8 cellular contexts compared by ENCODE assay signal in genomic region chr2:241701405-241702154, GRCh38. TPM values are rescaled to one million over a fixed set of nuclear protein-coding genes. Genes with fewer than 3 reads are reported as not detected.
A peak's percentile ranks its signal among the peaks of the same experiment; 100 is the strongest.
DNase-seq lines count a peak whose midpoint lies in the region; ATAC-seq and TF ChIP-seq lines count a peak whose summit lies in the region.

Gene ING5 (plus strand): TSS chr2:241702039. CDS start chr2:241702066, 27 bp downstream.

- ATAC-seq in GM19395 (IDR thresholded peaks at IDR 0.05; ENCODE audit: unreplicated experiment) (peak; percentile 63), HG03521 (IDR thresholded peaks at IDR 0.05; ENCODE audit: unreplicated experiment) (peak; percentile 55)

- H3K4me3 ChIP-seq in liver (ENCODE audit: low read depth in 1 of 3, low read length in 3 of 3) = peak within 1 kb of the TSS; percentile 61 to 91 (median 78)

- WGBS in liver = under 1% methylated on average over 96 of the region's 96 CpGs

- DNase-seq in NCI-H82 (lab: John Stamatoyannopoulos, UW) (peak; percentile 98), dermis blood vessel endothelial cell (peak; percentile 96)
- peak; percentile 95 for DNase-seq in activated CD4-positive, alpha-beta T cell treated with anti-CD3 and anti-CD28 coated beads, Interleukin-2, amount 50 U/mL, for 4 hours
- peak; percentile 99 for DNase-seq in stimulated activated CD4-positive, alpha-beta T cell treated with anti-CD3 and anti-CD28 coated beads, Interleukin-4, amount 100 ng/mL, for 1 hour

- peaks cover 5 to 11% (median 8%) of the 10 kb centered on the region in 4 donors for H3K36me3 ChIP-seq in liver (ENCODE audit: control insufficient read depth in 4 of 4, insufficient read depth in 3 of 4, low read depth in 1 of 4, low read length in 3 of 4)

- H3K27ac ChIP-seq in C4-2B = peak within 1 kb of the TSS; percentile 96
- peak within 1 kb of the TSS; percentile 76 to 92 for H3K27ac ChIP-seq in liver (ENCODE audit: low read depth in 1 of 2, low read length in 2 of 2)

- TF ChIP-seq CTCF in C4-2B (conservative IDR thresholded peaks at IDR 0.05) (peak; percentile 21; the same call in 1 of the 2 replicates), liver (IDR thresholded peaks at IDR 0.05; ENCODE audit: low read depth, low read length, missing input control) (no peak)

- H3K4me1 ChIP-seq in liver (ENCODE audit: control insufficient read depth in 4 of 4, insufficient read depth in 4 of 4, low read length in 3 of 4) = peaks cover 1 to 20% (median 9%) of the 10 kb centered on the region in 4 donors

- H3K9ac ChIP-seq in liver (ENCODE audit: low read depth in 1 of 2, low read length in 2 of 2) = peak within 1 kb of the TSS in 1 of 2 donors; percentile 84

- H3K27me3 ChIP-seq in liver (ENCODE audit: control insufficient read depth in 4 of 4, insufficient read depth in 4 of 4, low read length in 3 of 4) = no peaks in the 10 kb centered on the region

- H3K9me3 ChIP-seq in liver (ENCODE audit: control insufficient read depth in 4 of 4, low read length in 3 of 4) = no peaks in the 10 kb centered on the region

- no peak for TF ChIP-seq RAD21 in liver (IDR thresholded peaks at IDR 0.05)

TF ChIP-seq in liver, 16 proteins besides CTCF, POLR2A, EP300 and RAD21:
- TF ChIP-seq HNF4A (conservative IDR thresholded peaks at IDR 0.05) (no peak), FOXA2 (IDR thresholded peaks at IDR 0.05) (no peak), JUND (IDR thresholded peaks at IDR 0.05) (no peak), SP1 (IDR thresholded peaks at IDR 0.05) (no peak), GABPA (IDR thresholded peaks at IDR 0.05 in 1 of 2, conservative IDR thresholded peaks at IDR 0.05 in 1 of 2) (peak in 1 of 2 donors; percentile 14)
TF ChIP-seq in liver: peak in this region for 1.

RNA-seq across cellular contexts. Expression of gene ING5, which starts in this region (rescaled TPM):
- total RNA-seq in dermis blood vessel endothelial cell (23.7 and 24.8 TPM in 2 replicates), liver (10 to 100 TPM; 20.0 to 24.2 TPM)
- polyA plus RNA-seq in liver = 1 to 10 TPM; 7.2 to 7.8 TPM

Comparison
In these comparisons a context has a peak if more than half of its experiments do, and no peak if none do; other contexts are left out.
1. Peak in every context shown above with its lines: DNase-seq, ATAC-seq, H3K4me3 ChIP-seq and H3K27ac ChIP-seq.